In the genomic region with DNA sequence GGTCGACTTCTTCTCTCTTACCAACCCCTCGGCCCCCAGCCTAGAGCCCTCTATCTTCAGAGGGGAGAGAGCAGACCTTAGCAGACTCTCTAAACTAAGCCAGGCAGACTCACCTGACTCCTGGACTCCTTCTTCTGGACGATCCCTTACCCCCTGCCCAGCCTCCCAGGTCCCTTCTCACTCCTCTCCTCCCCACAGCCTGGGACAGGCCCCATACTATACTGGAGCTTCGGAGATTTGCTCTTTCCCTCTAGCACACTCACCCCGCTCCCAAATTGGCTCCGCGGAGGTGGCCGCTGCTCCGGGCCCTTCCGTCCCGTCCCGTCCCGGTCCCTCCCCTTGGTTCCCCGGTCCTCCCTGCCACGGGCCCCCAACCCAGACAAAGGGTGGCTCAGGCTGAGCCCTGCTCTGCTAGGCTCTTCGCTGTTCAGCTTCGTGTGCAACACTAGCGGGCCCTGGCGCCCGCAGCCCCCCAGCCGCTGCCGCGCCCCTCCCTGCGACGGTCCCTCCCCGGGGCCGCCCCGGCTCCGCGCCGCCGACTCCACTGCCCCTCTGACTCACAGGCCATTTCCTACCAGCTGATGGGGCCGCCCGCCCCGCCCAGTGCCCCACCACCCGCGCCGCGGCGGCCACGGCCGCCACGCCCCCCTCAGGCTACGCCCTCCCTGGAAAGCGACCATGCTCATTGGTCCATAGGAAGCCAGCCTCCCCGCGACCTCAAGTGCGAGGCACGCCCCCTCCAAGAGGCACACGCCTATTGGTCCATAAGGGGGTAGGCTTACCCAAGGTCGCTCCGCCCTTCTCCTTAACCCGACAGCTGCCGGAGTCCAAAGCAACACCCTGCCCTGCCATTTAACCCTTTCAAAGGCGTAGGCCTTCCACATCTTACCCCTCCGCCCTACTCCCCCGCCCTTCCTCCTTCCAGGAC, we compare ENCODE assay signal across 1 cellular context.
TF ChIP-seq lines count a peak whose summit lies in the region.

No MANE protein-coding gene starts in this region.

TF ChIP-seq in HepG2, 621 proteins besides CTCF, POLR2A, EP300 and RAD21 (continues in another document):
- TF ChIP-seq GLI4 (CRISPR knock-in tag; IDR thresholded peaks at IDR 0.05; ENCODE audit: borderline replicate concordance), result no peak
- peak; percentile 93 for TF ChIP-seq TFAP4 (IDR thresholded peaks at IDR 0.05; ENCODE audit: borderline replicate concordance, low read depth)
- no peak for TF ChIP-seq NKX3-1 (CRISPR knock-in tag; IDR thresholded peaks at IDR 0.05)
- no peak for TF ChIP-seq SRSF1 (optimal IDR thresholded peaks at IDR 0.05; ENCODE audit: low read depth, low read length)
- TF ChIP-seq ZNF660 (CRISPR knock-in tag; IDR thresholded peaks at IDR 0.05; ENCODE audit: borderline replicate concordance, low read depth), result no peak
- 0 out of 2 replicates have a peak, but pooled peaks have one; percentile 17 for TF ChIP-seq TAF1 (CRISPR knock-in tag; IDR thresholded peaks at IDR 0.05)
- TF ChIP-seq MBNL3 (CRISPR knock-in tag; conservative IDR thresholded peaks at IDR 0.05), result no peak
- TF ChIP-seq PRPF4 (IDR thresholded peaks at IDR 0.05; ENCODE audit: low read depth, low read length, poor library complexity, severe bottlenecking), result no peak
- no peak for TF ChIP-seq ZNF800 (CRISPR knock-in tag; IDR thresholded peaks at IDR 0.05)
- no peak for TF ChIP-seq MAFF (IDR thresholded peaks at IDR 0.05; ENCODE audit: low read depth, low read length)
- TF ChIP-seq SRY (CRISPR knock-in tag; IDR thresholded peaks at IDR 0.05), result no peak
- TF ChIP-seq HMGXB4 (CRISPR knock-in tag; IDR thresholded peaks at IDR 0.05; ENCODE audit: borderline replicate concordance in 1 of 2, low read depth in 1 of 2), result 0 out of 4 replicates have a peak, but pooled peaks of 1 of the 2 experiments have one; percentile 17
- no peak for TF ChIP-seq ZNF703 (CRISPR knock-in tag; IDR thresholded peaks at IDR 0.05; ENCODE audit: borderline replicate concordance)
- TF ChIP-seq ZFP36 (IDR thresholded peaks at IDR 0.05; ENCODE audit: borderline replicate concordance, low read depth, low read length, partially characterized antibody), result no peak
- TF ChIP-seq CBX5 (CRISPR knock-in tag; IDR thresholded peaks at IDR 0.05; ENCODE audit: borderline replicate concordance), result no peak
- no peak for TF ChIP-seq ZNF704 (CRISPR knock-in tag; IDR thresholded peaks at IDR 0.05; ENCODE audit: borderline replicate concordance)
- no peak for TF ChIP-seq ZNF383 (CRISPR knock-in tag; IDR thresholded peaks at IDR 0.05; ENCODE audit: borderline replicate concordance)
- TF ChIP-seq YY1 (IDR thresholded peaks at IDR 0.05; ENCODE audit: insufficient read depth, insufficient replicate concordance, low read depth, low read length), result peak; percentile 29
- TF ChIP-seq RFX5 (IDR thresholded peaks at IDR 0.05; ENCODE audit: low read depth, low read length), result 0 out of 2 replicates have a peak, but pooled peaks have one; percentile 30
- TF ChIP-seq ZMYM2 (CRISPR knock-in tag; IDR thresholded peaks at IDR 0.05), result no peak
- peak; percentile 35 for TF ChIP-seq HNRNPK (IDR thresholded peaks at IDR 0.05; ENCODE audit: low read depth, low read length, poor library complexity, severe bottlenecking)
- no peak for TF ChIP-seq ONECUT2 (CRISPR knock-in tag; IDR thresholded peaks at IDR 0.05)
- no peak for TF ChIP-seq HBP1 (CRISPR knock-in tag; IDR thresholded peaks at IDR 0.05; ENCODE audit: low read depth)
- TF ChIP-seq, protein P1, sequence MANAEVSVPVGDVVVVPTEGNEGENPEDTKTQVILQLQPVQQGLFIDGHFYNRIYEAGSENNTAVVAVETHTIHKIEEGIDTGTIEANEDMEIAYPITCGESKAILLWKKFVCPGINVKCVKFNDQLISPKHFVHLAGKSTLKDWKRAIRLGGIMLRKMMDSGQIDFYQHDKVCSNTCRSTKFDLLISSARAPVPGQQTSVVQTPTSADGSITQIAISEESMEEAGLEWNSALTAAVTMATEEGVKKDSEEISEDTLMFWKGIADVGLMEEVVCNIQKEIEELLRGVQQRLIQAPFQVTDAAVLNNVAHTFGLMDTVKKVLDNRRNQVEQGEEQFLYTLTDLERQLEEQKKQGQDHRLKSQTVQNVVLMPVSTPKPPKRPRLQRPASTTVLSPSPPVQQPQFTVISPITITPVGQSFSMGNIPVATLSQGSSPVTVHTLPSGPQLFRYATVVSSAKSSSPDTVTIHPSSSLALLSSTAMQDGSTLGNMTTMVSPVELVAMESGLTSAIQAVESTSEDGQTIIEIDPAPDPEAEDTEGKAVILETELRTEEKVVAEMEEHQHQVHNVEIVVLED (CRISPR knock-in tag; IDR thresholded peaks at IDR 0.05; ENCODE audit: borderline replicate concordance), result 0 out of 2 replicates have a peak, but pooled peaks have one; percentile 24
- TF ChIP-seq ZBTB38 (CRISPR knock-in tag; IDR thresholded peaks at IDR 0.05), result no peak
- no peak for TF ChIP-seq ZBTB1 (CRISPR knock-in tag; IDR thresholded peaks at IDR 0.05; ENCODE audit: borderline replicate concordance)
- TF ChIP-seq ZNF30 (CRISPR knock-in tag; IDR thresholded peaks at IDR 0.05), result no peak
- peak; percentile 34; the same call in 1 of the 2 replicates for TF ChIP-seq KLF9 (CRISPR knock-in tag; IDR thresholded peaks at IDR 0.05; ENCODE audit: low read depth)
- no peak for TF ChIP-seq PRDM15 (CRISPR knock-in tag; IDR thresholded peaks at IDR 0.05)
- TF ChIP-seq ZNF788 (CRISPR knock-in tag; IDR thresholded peaks at IDR 0.05; ENCODE audit: borderline replicate concordance), result no peak
- TF ChIP-seq, protein P2, sequence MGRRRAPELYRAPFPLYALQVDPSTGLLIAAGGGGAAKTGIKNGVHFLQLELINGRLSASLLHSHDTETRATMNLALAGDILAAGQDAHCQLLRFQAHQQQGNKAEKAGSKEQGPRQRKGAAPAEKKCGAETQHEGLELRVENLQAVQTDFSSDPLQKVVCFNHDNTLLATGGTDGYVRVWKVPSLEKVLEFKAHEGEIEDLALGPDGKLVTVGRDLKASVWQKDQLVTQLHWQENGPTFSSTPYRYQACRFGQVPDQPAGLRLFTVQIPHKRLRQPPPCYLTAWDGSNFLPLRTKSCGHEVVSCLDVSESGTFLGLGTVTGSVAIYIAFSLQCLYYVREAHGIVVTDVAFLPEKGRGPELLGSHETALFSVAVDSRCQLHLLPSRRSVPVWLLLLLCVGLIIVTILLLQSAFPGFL (CRISPR knock-in tag; IDR thresholded peaks at IDR 0.05), result no peak
- no peak for TF ChIP-seq ZNF562 (CRISPR knock-in tag; IDR thresholded peaks at IDR 0.05; ENCODE audit: borderline replicate concordance)
- TF ChIP-seq SUZ12 (IDR thresholded peaks at IDR 0.05; ENCODE audit: low read depth, low read length), result no peak
- no peak for TF ChIP-seq ZNF44 (CRISPR knock-in tag; IDR thresholded peaks at IDR 0.05)
- no peak for TF ChIP-seq NFKBIZ (CRISPR knock-in tag; IDR thresholded peaks at IDR 0.05)
- TF ChIP-seq, protein P3, sequence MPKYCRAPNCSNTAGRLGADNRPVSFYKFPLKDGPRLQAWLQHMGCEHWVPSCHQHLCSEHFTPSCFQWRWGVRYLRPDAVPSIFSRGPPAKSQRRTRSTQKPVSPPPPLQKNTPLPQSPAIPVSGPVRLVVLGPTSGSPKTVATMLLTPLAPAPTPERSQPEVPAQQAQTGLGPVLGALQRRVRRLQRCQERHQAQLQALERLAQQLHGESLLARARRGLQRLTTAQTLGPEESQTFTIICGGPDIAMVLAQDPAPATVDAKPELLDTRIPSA (CRISPR knock-in tag; IDR thresholded peaks at IDR 0.05; ENCODE audit: borderline replicate concordance), result no peak
- no peak for TF ChIP-seq ZBTB46 (CRISPR knock-in tag; IDR thresholded peaks at IDR 0.05; ENCODE audit: borderline replicate concordance)
- TF ChIP-seq SP5 (CRISPR knock-in tag; IDR thresholded peaks at IDR 0.05; ENCODE audit: borderline replicate concordance, low read depth), result peak; percentile 73; the same call in 1 of the 2 replicates
- peak; percentile 60; the same call in 1 of the 2 replicates for TF ChIP-seq DRAP1 (CRISPR knock-in tag; IDR thresholded peaks at IDR 0.05)
